Comparison of ENCODE assay signal across 30 cellular contexts in the genomic region with DNA sequence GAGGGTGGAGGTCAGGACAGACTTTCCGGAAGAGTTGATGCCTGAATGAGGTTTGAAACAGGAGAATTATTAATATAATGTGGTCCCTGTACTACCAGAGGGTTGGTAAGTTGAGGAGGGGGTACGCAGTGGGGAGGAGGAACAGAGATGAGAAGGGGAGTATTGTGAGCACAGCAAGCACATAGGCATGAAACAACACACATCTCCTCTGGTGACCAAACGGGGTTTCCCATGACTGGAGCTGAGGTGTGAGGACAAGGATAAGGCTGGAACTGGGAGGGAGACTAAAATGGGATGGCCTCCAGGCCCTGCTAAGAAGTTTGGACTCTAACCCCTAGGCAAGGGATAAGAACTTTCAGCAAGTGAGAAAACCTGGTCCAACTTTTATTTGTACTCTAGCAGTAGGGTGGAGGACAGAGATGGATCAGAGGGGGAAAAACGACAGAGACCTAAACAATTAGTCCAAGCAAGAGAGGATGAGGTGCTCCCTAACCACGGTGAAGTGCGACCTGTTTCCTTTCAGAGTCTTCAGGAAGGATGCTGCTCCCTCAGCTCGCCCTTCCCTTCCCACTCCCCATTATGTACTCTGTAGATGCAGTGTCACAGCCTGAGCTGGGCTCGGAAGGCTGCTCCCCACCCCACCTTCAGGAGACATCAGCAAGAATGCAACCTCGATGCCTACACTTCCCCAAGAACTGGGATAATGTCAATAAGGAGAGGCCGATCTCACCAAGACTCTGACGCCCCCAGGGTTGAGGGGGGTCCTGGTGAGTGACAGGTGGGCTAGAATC. TPM values are rescaled to one million over a fixed set of nuclear protein-coding genes. Genes with fewer than 3 reads are reported as not detected.
"Had no signal": no experiment of that assay in that cellular context is flagged by ENCODE, and none has a peak within 500 bp of the region (broad histone marks: within the 10 kb centered on the region; RNA-seq: fewer than 3 reads in every experiment).

No MANE protein-coding gene starts in this region.

- H3K27me3 ChIP-seq: ascending aorta, body of pancreas, SJSA1 had no signal

- H3K27me3 Mint-ChIP-seq: activated CD4-positive, alpha-beta T cell treated with anti-CD3 and anti-CD28 coated beads, Interleukin-2, amount 10 ng/mL, durations not matched to agents 7 days and 5 days had no signal

- H3K27ac ChIP-seq: ascending aorta, body of pancreas, SJSA1, VCaP had no signal

- H3K4me1 ChIP-seq: body of pancreas had no signal

- FAIRE-seq: bronchial epithelial cell, RCC 7860 had no signal

- DNase-seq: activated CD4-positive, alpha-beta memory T cell treated with anti-CD3 and anti-CD28 coated beads for 36 hours; activated CD4-positive, alpha-beta T cell treated with anti-CD3 and anti-CD28 coated beads, Interleukin-2, amount 10 ng/mL, durations not matched to agents 7 days and 5 days; activated CD4-positive, CD25-positive, alpha-beta regulatory T cell; activated CD8-positive, alpha-beta memory T cell treated with anti-CD3 and anti-CD28 coated beads, Interleukin-2, amount 50 U/mL, for 4 hours; activated gamma-delta T cell treated with Interleukin-2 at 50 U/mL for 16 hours; activated naive CD4-positive, alpha-beta T cell treated with anti-CD3 and anti-CD28 coated beads, Interleukin-2, amount 50 U/mL, for 16 hours; activated naive CD8-positive, alpha-beta T cell treated with anti-CD3 and anti-CD28 coated beads, Interleukin-2, amount 50 U/mL, for 24 hours; activated T-cell treated with anti-CD3 and anti-CD28 coated beads, Interleukin-2, amount 50 U/mL, for 72 hours; amniotic stem cell; body of pancreas; central memory CD4-positive, alpha-beta T cell; Kasumi-1; NCI-H1105 treated with DMSO at 0.1 percent for 48 hours; NCI-H1436 treated with DMSO at 0.1 percent for 48 hours; NCI-H187 treated with DMSO at 0.1 percent for 48 hours; NCI-H2081 treated with DMSO at 0.1 percent for 48 hours; NCI-H446; NCI-H524; SHP77; T-cell had no signal

- H3K36me3 ChIP-seq: ascending aorta, SJSA1 had no signal

- H3K4me3 ChIP-seq: ascending aorta, body of pancreas, SJSA1 had no signal

- H3K36me3 Mint-ChIP-seq: activated CD4-positive, alpha-beta memory T cell treated with anti-CD3 and anti-CD28 coated beads for 36 hours; T-cell had no signal

- ATAC-seq: activated naive CD8-positive, alpha-beta T cell treated with anti-CD3 and anti-CD28 coated beads, Interleukin-2, amount 50 U/mL, for 24 hours; activated T-cell treated with anti-CD3 and anti-CD28 coated beads, Interleukin-2, amount 50 U/mL, for 72 hours; body of pancreas; PC-3; T-cell had no signal

- H3K27ac Mint-ChIP-seq: activated CD4-positive, alpha-beta memory T cell treated with anti-CD3 and anti-CD28 coated beads for 36 hours; activated CD4-positive, alpha-beta T cell treated with anti-CD3 and anti-CD28 coated beads, Interleukin-2, amount 10 ng/mL, durations not matched to agents 7 days and 5 days; activated naive CD8-positive, alpha-beta T cell treated with anti-CD3 and anti-CD28 coated beads, Interleukin-2, amount 50 U/mL, for 24 hours; activated T-cell treated with anti-CD3 and anti-CD28 coated beads, Interleukin-2, amount 50 U/mL, for 72 hours; activated T-helper 2 cell treated with anti-CD3 and anti-CD28 coated beads, Interferon-gamma antibody, Interleukin-2, Interleukin-4, amounts not matched to agents 10 μg/mL and 5 μg/mL and 100 μg/mL, durations not matched to agents 14 hours and 24 hours and 36 hours; T-cell had no signal

- H3K4me3 Mint-ChIP-seq: activated CD4-positive, alpha-beta memory T cell treated with anti-CD3 and anti-CD28 coated beads for 36 hours; activated CD4-positive, alpha-beta T cell treated with anti-CD3 and anti-CD28 coated beads, Interleukin-2, amount 10 ng/mL, durations not matched to agents 7 days and 5 days; activated naive CD8-positive, alpha-beta T cell treated with anti-CD3 and anti-CD28 coated beads, Interleukin-2, amount 50 U/mL, for 24 hours; activated T-cell treated with anti-CD3 and anti-CD28 coated beads, Interleukin-2, amount 50 U/mL, for 72 hours; T-cell had no signal

- H3K4me1 Mint-ChIP-seq: activated CD4-positive, alpha-beta T cell treated with anti-CD3 and anti-CD28 coated beads, Interleukin-2, amount 10 ng/mL, durations not matched to agents 7 days and 5 days; activated naive CD8-positive, alpha-beta T cell treated with anti-CD3 and anti-CD28 coated beads, Interleukin-2, amount 50 U/mL, for 24 hours; T-cell had no signal

- H3K9me3 Mint-ChIP-seq: activated CD4-positive, alpha-beta memory T cell treated with anti-CD3 and anti-CD28 coated beads for 36 hours; activated CD4-positive, alpha-beta T cell treated with anti-CD3 and anti-CD28 coated beads, Interleukin-2, amount 10 ng/mL, durations not matched to agents 7 days and 5 days; activated naive CD8-positive, alpha-beta T cell treated with anti-CD3 and anti-CD28 coated beads, Interleukin-2, amount 50 U/mL, for 24 hours; activated T-cell treated with anti-CD3 and anti-CD28 coated beads, Interleukin-2, amount 50 U/mL, for 72 hours; activated T-helper 2 cell treated with anti-CD3 and anti-CD28 coated beads, Interferon-gamma antibody, Interleukin-2, Interleukin-4, amounts not matched to agents 10 μg/mL and 5 μg/mL and 100 μg/mL, durations not matched to agents 14 hours and 24 hours and 36 hours; T-cell had no signal

- H3K9me3 ChIP-seq: ascending aorta, body of pancreas, SJSA1 had no signal

RNA-seq across cellular contexts. Expression of gene BTG4, which starts 59.2 kb away (rescaled TPM):
- total RNA-seq: activated CD4-positive, alpha-beta memory T cell treated with anti-CD3 and anti-CD28 coated beads for 36 hours; activated CD4-positive, alpha-beta T cell treated with anti-CD3 and anti-CD28 coated beads, Interleukin-2, amount 10 ng/mL, durations not matched to agents 7 days and 5 days; activated CD8-positive, alpha-beta memory T cell treated with anti-CD3 and anti-CD28 coated beads for 36 hours; activated T-helper 2 cell treated with anti-CD3 and anti-CD28 coated beads, Interferon-gamma antibody, Interleukin-2, Interleukin-4, amounts not matched to agents 10 μg/mL and 5 μg/mL and 100 μg/mL, durations not matched to agents 14 hours and 24 hours and 36 hours; ascending aorta; body of pancreas; chondrocyte; PC-3; SJSA1; T-cell; T-helper 2 cell treated with Interferon-gamma antibody and Interleukin-4, amounts not matched to agents 100 ng/mL and 5 ng/mL, for 36 hours had no signal
